ENCODE assay signal across 16 cellular contexts in genomic region chr9:77954018-77954417, GRCh38.
DNase-seq lines count a peak whose midpoint lies in the region; ATAC-seq and TF ChIP-seq lines count a peak whose summit lies in the region.
"Had no signal": no experiment of that assay in that cellular context is flagged by ENCODE, and none has a peak within 500 bp of the region (broad histone marks: within the 10 kb centered on the region; RNA-seq: fewer than 3 reads in every experiment).

No MANE protein-coding gene starts in this region.

- ATAC-seq in left ventricle myocardium superior (peak; percentile 40), left lobe of liver (peak; percentile 65), upper lobe of right lung (peak; percentile 71), GM19463 (IDR thresholded peaks at IDR 0.05; ENCODE audit: unreplicated experiment) (no peak)
- ATAC-seq: Panc1 had no signal

- peaks cover 0 to 26% of the 10 kb centered on the region in 2 donors for H3K4me1 ChIP-seq in right atrium auricular region
- H3K4me1 ChIP-seq in upper lobe of right lung = peaks cover 54% of the 10 kb centered on the region

- DNase-seq in left ventricle myocardium superior = no peak
- no peak for DNase-seq in right atrium auricular region (ENCODE audit: low spot score)
- peak; percentile 38 to 45 for DNase-seq in cardiac fibroblast (ENCODE audit: low read depth in 2 of 2)
- DNase-seq in left lobe of liver (ENCODE audit: low spot score) = no peak
- DNase-seq in upper lobe of right lung = no peak
- no peak for DNase-seq in activated T-helper 1 cell treated with anti-CD3 and anti-CD28 coated beads, Interleukin-12 subunit alpha, Interleukin-12 subunit beta, Interleukin-2, Interleukin-4 antibody, amounts not matched to agents 30 ng/mL and 10 ng/mL and 1 ng/mL, durations not matched to agents 14 hours and 24 hours and 36 hours (ENCODE audit: low spot score)
- DNase-seq in NCI-H774 (lab: John Stamatoyannopoulos, UW) = no peak
- DNase-seq: activated CD4-positive, alpha-beta T cell treated with anti-CD3 and anti-CD28 coated beads, Interleukin-2, amount 50 U/mL, for 1 hour; hypothalamus; NCI-H446 treated with DMSO at 0.1 percent for 48 hours had no signal

- no peaks in the 10 kb centered on the region for H3K36me3 Mint-ChIP-seq in activated T-helper 1 cell treated with anti-CD3 and anti-CD28 coated beads, Interleukin-12 subunit alpha, Interleukin-12 subunit beta, Interleukin-2, Interleukin-4 antibody, amounts not matched to agents 30 ng/mL and 10 ng/mL and 1 ng/mL, durations not matched to agents 14 hours and 24 hours and 36 hours (ENCODE audit: low read depth)
- H3K36me3 Mint-ChIP-seq: memory B cell, type B pancreatic cell had no signal

- H3K4me3 ChIP-seq in right atrium auricular region (no peak overlapping the region), cardiac fibroblast (replicated peaks in 1 of 2; ENCODE audit: low read depth in 2 of 2, low read length in 2 of 2) (no peak overlapping the region), upper lobe of right lung (no peak overlapping the region)

- H3K9me3 Mint-ChIP-seq in activated T-helper 1 cell treated with anti-CD3 and anti-CD28 coated beads, Interleukin-12 subunit alpha, Interleukin-12 subunit beta, Interleukin-2, Interleukin-4 antibody, amounts not matched to agents 30 ng/mL and 10 ng/mL and 1 ng/mL, durations not matched to agents 14 hours and 24 hours and 36 hours = no peaks in the 10 kb centered on the region
- H3K9me3 Mint-ChIP-seq: brain; memory B cell; T-helper 1 cell treated with Interleukin-12 subunit alpha and Interleukin-12 subunit beta and Interleukin-4 antibody, amounts not matched to agents 30 μg/mL and 1 μg/mL, for 36 hours; type B pancreatic cell had no signal

- peaks cover 42% of the 10 kb centered on the region for H3K4me1 Mint-ChIP-seq in activated T-helper 1 cell treated with anti-CD3 and anti-CD28 coated beads, Interleukin-12 subunit alpha, Interleukin-12 subunit beta, Interleukin-2, Interleukin-4 antibody, amounts not matched to agents 30 ng/mL and 10 ng/mL and 1 ng/mL, durations not matched to agents 14 hours and 24 hours and 36 hours (ENCODE audit: low read depth)

- no peak overlapping the region for H3K27ac ChIP-seq in right atrium auricular region
- peak overlapping the region; percentile 24 for H3K27ac ChIP-seq in upper lobe of right lung

- H3K36me3 ChIP-seq in right atrium auricular region (no peaks in the 10 kb centered on the region), upper lobe of right lung (no peaks in the 10 kb centered on the region)

- intact Hi-C loops in left ventricle myocardium superior (cut with micrococcal nuclease) (no loop called here), upper lobe of right lung (cut with DNase I) (no loop called here)
- intact Hi-C loops in activated T-helper 1 cell treated with anti-CD3 and anti-CD28 coated beads, Interleukin-12 subunit alpha, Interleukin-12 subunit beta, Interleukin-2, Interleukin-4 antibody, amounts not matched to agents 30 ng/mL and 10 ng/mL and 1 ng/mL, durations not matched to agents 14 hours and 24 hours and 36 hours (cut with micrococcal nuclease) = no loop called here

- no peak overlapping the region for H3K4me3 Mint-ChIP-seq in activated T-helper 1 cell treated with anti-CD3 and anti-CD28 coated beads, Interleukin-12 subunit alpha, Interleukin-12 subunit beta, Interleukin-2, Interleukin-4 antibody, amounts not matched to agents 30 ng/mL and 10 ng/mL and 1 ng/mL, durations not matched to agents 14 hours and 24 hours and 36 hours
- H3K4me3 Mint-ChIP-seq: brain; memory B cell; T-helper 1 cell treated with Interleukin-12 subunit alpha and Interleukin-12 subunit beta and Interleukin-4 antibody, amounts not matched to agents 30 μg/mL and 1 μg/mL, for 36 hours; type B pancreatic cell had no signal

- no peak overlapping the region for H3K27ac Mint-ChIP-seq in activated T-helper 1 cell treated with anti-CD3 and anti-CD28 coated beads, Interleukin-12 subunit alpha, Interleukin-12 subunit beta, Interleukin-2, Interleukin-4 antibody, amounts not matched to agents 30 ng/mL and 10 ng/mL and 1 ng/mL, durations not matched to agents 14 hours and 24 hours and 36 hours
- H3K27ac Mint-ChIP-seq: memory B cell; T-helper 1 cell treated with Interleukin-12 subunit alpha and Interleukin-12 subunit beta and Interleukin-4 antibody, amounts not matched to agents 30 μg/mL and 1 μg/mL, for 36 hours; type B pancreatic cell had no signal

- no peaks in the 10 kb centered on the region for H3K9me3 ChIP-seq in right atrium auricular region
- no peaks in the 10 kb centered on the region for H3K9me3 ChIP-seq in upper lobe of right lung

- no peak for TF ChIP-seq CTCF in right atrium auricular region (IDR thresholded peaks at IDR 0.05)
- TF ChIP-seq CTCF in cardiac fibroblast (IDR thresholded peaks at IDR 0.05; ENCODE audit: low read depth, low read length) = no peak
- no peak for TF ChIP-seq CTCF in upper lobe of right lung (IDR thresholded peaks at IDR 0.05)

- no peaks in the 10 kb centered on the region for H3K27me3 ChIP-seq in right atrium auricular region
- no peaks in the 10 kb centered on the region for H3K27me3 ChIP-seq in upper lobe of right lung

- H3K27me3 Mint-ChIP-seq in activated T-helper 1 cell treated with anti-CD3 and anti-CD28 coated beads, Interleukin-12 subunit alpha, Interleukin-12 subunit beta, Interleukin-2, Interleukin-4 antibody, amounts not matched to agents 30 ng/mL and 10 ng/mL and 1 ng/mL, durations not matched to agents 14 hours and 24 hours and 36 hours (ENCODE audit: insufficient read depth) = no peaks in the 10 kb centered on the region
- H3K27me3 Mint-ChIP-seq: brain, type B pancreatic cell had no signal

Comparison
In these comparisons a context has a peak if more than half of its experiments do, and no peak if none do; other contexts are left out.
1. DNase-seq: peak in cardiac fibroblast (2 of 2); none in left ventricle myocardium superior (single experiment), right atrium auricular region (single experiment), left lobe of liver (single experiment), upper lobe of right lung (single experiment), activated T-helper 1 cell treated with anti-CD3 and anti-CD28 coated beads, Interleukin-12 subunit alpha, Interleukin-12 subunit beta, Interleukin-2, Interleukin-4 antibody, amounts not matched to agents 30 ng/mL and 10 ng/mL and 1 ng/mL, durations not matched to agents 14 hours and 24 hours and 36 hours (single experiment) and NCI-H774 (single experiment).